Comparison of ENCODE assay signal across 2 cellular contexts in the genomic region with DNA sequence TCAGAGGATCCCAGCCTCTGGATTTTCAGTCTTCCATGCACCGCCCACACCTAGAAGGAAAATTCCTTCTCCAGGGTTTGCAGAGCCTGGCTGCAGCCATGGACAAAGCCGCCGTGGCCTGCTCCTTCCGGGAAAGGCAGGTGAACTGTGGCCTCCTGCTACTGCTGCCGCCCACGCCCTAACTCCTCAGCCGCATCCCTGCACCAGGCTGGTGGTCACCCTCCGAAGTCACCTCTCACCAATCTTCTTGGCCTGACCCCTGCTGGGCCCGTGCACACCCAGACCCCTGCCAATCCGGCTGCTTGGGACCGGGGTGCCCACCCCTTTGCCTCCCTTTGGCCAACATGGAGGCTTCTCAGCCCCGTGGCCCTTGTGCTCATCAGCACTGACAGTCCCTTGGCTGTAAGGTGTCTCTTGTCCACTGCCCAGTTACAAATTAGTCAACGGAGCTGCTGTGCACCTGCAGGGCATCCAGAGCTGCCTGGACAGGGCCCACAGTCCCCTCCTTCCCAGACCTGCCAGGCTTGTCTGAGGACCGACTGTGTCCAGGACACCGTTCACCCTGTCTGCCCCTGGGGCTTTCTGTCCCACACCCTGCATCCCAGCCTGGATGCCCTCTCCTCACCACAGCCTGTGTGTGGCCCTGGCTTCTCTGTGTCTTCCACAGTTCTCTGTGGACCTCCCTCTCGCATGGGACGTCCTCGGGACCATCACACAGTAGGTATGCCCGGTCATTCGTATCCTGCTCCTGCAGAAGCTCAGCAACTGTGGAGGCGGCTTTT.
TF ChIP-seq lines count a peak whose summit lies in the region.

No MANE protein-coding gene starts in this region.

TF ChIP-seq in SK-N-SH, 30 proteins besides CTCF, POLR2A, EP300 and RAD21 (continued from another document):
- TF ChIP-seq, protein P1, sequence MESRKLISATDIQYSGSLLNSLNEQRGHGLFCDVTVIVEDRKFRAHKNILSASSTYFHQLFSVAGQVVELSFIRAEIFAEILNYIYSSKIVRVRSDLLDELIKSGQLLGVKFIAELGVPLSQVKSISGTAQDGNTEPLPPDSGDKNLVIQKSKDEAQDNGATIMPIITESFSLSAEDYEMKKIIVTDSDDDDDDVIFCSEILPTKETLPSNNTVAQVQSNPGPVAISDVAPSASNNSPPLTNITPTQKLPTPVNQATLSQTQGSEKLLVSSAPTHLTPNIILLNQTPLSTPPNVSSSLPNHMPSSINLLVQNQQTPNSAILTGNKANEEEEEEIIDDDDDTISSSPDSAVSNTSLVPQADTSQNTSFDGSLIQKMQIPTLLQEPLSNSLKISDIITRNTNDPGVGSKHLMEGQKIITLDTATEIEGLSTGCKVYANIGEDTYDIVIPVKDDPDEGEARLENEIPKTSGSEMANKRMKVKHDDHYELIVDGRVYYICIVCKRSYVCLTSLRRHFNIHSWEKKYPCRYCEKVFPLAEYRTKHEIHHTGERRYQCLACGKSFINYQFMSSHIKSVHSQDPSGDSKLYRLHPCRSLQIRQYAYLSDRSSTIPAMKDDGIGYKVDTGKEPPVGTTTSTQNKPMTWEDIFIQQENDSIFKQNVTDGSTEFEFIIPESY (IDR thresholded peaks at IDR 0.05; ENCODE audit: borderline replicate concordance, low read depth) = no peak
- no peak for TF ChIP-seq USF2 (IDR thresholded peaks at IDR 0.05; ENCODE audit: borderline replicate concordance, low read depth, low read length)
- TF ChIP-seq, protein P2, sequence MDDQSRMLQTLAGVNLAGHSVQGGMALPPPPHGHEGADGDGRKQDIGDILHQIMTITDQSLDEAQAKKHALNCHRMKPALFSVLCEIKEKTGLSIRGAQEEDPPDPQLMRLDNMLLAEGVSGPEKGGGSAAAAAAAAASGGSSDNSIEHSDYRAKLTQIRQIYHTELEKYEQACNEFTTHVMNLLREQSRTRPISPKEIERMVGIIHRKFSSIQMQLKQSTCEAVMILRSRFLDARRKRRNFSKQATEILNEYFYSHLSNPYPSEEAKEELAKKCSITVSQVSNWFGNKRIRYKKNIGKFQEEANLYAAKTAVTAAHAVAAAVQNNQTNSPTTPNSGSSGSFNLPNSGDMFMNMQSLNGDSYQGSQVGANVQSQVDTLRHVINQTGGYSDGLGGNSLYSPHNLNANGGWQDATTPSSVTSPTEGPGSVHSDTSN (IDR thresholded peaks at IDR 0.05) = no peak
- TF ChIP-seq RCOR1 (IDR thresholded peaks at IDR 0.05; ENCODE audit: low read length) = no peak
- no peak for TF ChIP-seq FOXM1 (IDR thresholded peaks at IDR 0.05; ENCODE audit: low read depth)
- no peak for TF ChIP-seq ELF1 (IDR thresholded peaks at IDR 0.05)
- TF ChIP-seq FOXJ3 (CRISPR knock-in tag; IDR thresholded peaks at IDR 0.05) = no peak

TF ChIP-seq in SK-N-SH treated with all-trans-retinoic acid at 6 μM for 48 hours, 23 proteins besides CTCF, POLR2A, EP300 and RAD21 (continued from another document):
- TF ChIP-seq ZNF70 (CRISPR knock-in tag; IDR thresholded peaks at IDR 0.05) (no peak), SNAI2 (CRISPR knock-in tag; IDR thresholded peaks at IDR 0.05) (no peak), ZFP3 (CRISPR knock-in tag; IDR thresholded peaks at IDR 0.05) (no peak), PPARA (CRISPR knock-in tag; IDR thresholded peaks at IDR 0.05; ENCODE audit: borderline replicate concordance) (no peak), ZC3H10 (CRISPR knock-in tag; IDR thresholded peaks at IDR 0.05) (no peak), GLIS3 (CRISPR knock-in tag; IDR thresholded peaks at IDR 0.05) (no peak), ZNF565 (CRISPR knock-in tag; conservative IDR thresholded peaks at IDR 0.05; ENCODE audit: low read depth) (no peak)
